Comparison of ENCODE assay signal across 18 cellular contexts in genomic region chr1:158084336-158084735, GRCh38.
"Had no signal": no experiment of that assay in that cellular context is flagged by ENCODE, and none has a peak within 500 bp of the region (broad histone marks: within the 10 kb centered on the region; RNA-seq: fewer than 3 reads in every experiment).

No MANE protein-coding gene starts in this region.

- H3K4me1 ChIP-seq: esophagus muscularis mucosa, gastrocnemius medialis, heart right ventricle, left lung, lower lobe of right lung had no signal

- DNase-seq: dermis blood vessel endothelial cell; dorsolateral prefrontal cortex; effector CD4-positive, alpha-beta T cell; effector memory CD4-positive, alpha-beta T cell; foreskin melanocyte; gastrocnemius medialis; glutamatergic neuron; head of caudate nucleus; heart right ventricle; hippocampal formation; left cardiac atrium; left lung; left ventricle myocardium superior; lower lobe of right lung; mesendoderm; midbrain had no signal

- H3K27me3 ChIP-seq: dorsolateral prefrontal cortex, esophagus muscularis mucosa, gastrocnemius medialis, heart right ventricle, left lung had no signal

- H3K27ac ChIP-seq: coronary artery, dorsolateral prefrontal cortex, esophagus muscularis mucosa, gastrocnemius medialis, heart right ventricle, left lung, lower lobe of right lung had no signal

- H3K4me3 ChIP-seq: coronary artery, dorsolateral prefrontal cortex, esophagus muscularis mucosa, gastrocnemius medialis, heart right ventricle, left lung, lower lobe of right lung had no signal

- ATAC-seq: gastrocnemius medialis, heart right ventricle, left cardiac atrium, left lung, left ventricle myocardium superior, lower lobe of right lung had no signal

- H3K9me3 ChIP-seq: esophagus muscularis mucosa, gastrocnemius medialis, heart right ventricle, left lung, lower lobe of right lung had no signal
